17 cellular contexts compared by ENCODE assay signal in the genomic region with DNA sequence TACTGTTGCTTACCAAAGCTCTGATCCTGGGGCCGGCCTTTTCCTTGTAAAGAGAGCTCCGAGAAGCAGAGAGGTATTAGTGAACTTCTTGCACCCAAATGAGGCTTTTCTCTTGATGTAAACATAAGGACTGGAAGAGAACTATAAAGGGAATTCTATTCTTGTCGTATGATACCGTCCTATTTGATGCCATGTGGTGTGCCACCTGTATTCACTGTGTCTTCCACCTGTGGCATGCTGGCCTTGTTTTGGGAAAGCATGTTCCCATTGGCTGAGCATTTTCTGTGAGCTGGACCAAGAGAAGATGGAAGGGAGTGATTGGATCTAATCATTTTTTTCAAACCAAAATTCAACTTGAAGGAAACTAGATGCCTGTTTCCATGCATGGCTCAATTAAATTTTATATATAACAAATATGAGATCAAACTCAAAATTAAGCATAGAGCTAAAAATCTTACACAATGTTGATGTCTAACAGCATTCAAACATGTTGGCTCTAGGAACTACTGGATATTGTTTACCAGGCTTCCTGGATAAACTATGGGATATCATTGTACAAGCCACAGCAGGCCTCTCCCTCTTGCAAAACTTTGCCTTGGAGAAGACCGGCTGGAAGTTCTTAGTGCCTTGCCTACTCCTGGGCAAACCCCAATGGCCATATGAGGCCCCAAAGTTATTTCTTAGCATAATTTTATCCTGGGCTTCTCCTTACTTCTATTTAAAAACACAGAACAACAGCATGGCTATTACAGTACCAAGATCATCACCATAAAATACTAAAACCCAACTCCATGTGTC.
A peak's percentile ranks its signal among the peaks of the same experiment; 100 is the strongest.
DNase-seq lines count a peak whose midpoint lies in the region; ATAC-seq, FAIRE-seq and TF ChIP-seq lines count a peak whose summit lies in the region.
"Had no signal": no experiment of that assay in that cellular context is flagged by ENCODE, and none has a peak within 500 bp of the region (broad histone marks: within the 10 kb centered on the region; RNA-seq: fewer than 3 reads in every experiment).

No MANE protein-coding gene starts in this region.

- H4K20me1 ChIP-seq in HepG2 (ENCODE audit: insufficient read depth, low read length) (no peaks in the 10 kb centered on the region), smooth muscle cell (ENCODE audit: low read depth) (no peaks in the 10 kb centered on the region)
- H4K20me1 ChIP-seq: BLaER1 treated with 17β-estradiol and CSF1 and Interleukin-3, amounts not matched to agents 10 nM and 100 nM had no signal

- H3K4me2 ChIP-seq in HepG2 (ENCODE audit: low read depth, low read length) (no peak overlapping the region), smooth muscle cell (peak overlapping the region; percentile 58)
- H3K4me2 ChIP-seq: BLaER1 treated with 17β-estradiol and CSF1 and Interleukin-3, amounts not matched to agents 10 nM and 100 nM had no signal

- H3K4me1 ChIP-seq in right lobe of liver (peaks cover 0 to 24% (median 13%) of the 10 kb centered on the region in 4 donors), HepG2 (ENCODE audit: insufficient read depth, low read length) (peaks cover 12% of the 10 kb centered on the region), smooth muscle cell (ENCODE audit: low read depth) (peaks cover 4% of the 10 kb centered on the region), vagina (no peaks in the 10 kb centered on the region)

- intact Hi-C loops in right lobe of liver (cut with DNase I) (no loop called here), HepG2 (cut with micrococcal nuclease; ENCODE audit: unreplicated experiment) (no loop called here), vagina (cut with DNase I) (no loop called here)

- CTCF ChIA-PET in HepG2 (lab: Yijun Ruan, JAX; ENCODE audit: low intra/inter-chr PET ratio, low total read pairs) (no interaction called here), RWPE1 (lab: Yijun Ruan, JAX) (interaction anchor here (0.6 to 1.0 kb wide), 4 partner anchors 11 to 1408 kb away, joined by 3 to 6 read pairs (median 4); no protein-coding TSS in a partner anchor)

- no peaks in the 10 kb centered on the region for H3K27me3 Mint-ChIP-seq in activated naive CD8-positive, alpha-beta T cell treated with anti-CD3 and anti-CD28 coated beads, Interleukin-2, amount 50 U/mL, for 24 hours

- no peak overlapping the region for H3K27ac Mint-ChIP-seq in activated naive CD8-positive, alpha-beta T cell treated with anti-CD3 and anti-CD28 coated beads, Interleukin-2, amount 50 U/mL, for 24 hours
- H3K27ac Mint-ChIP-seq: CD4-positive, CD25-positive, alpha-beta regulatory T cell had no signal

- no peak for FAIRE-seq in HepG2 (lab: Jason Lieb, UNC)
- FAIRE-seq: GM12892 had no signal

- TF ChIP-seq CTCF in right lobe of liver (IDR thresholded peaks at IDR 0.05) (no peak), HepG2 (CRISPR knock-in tag; IDR thresholded peaks at IDR 0.05) (no peak), RWPE1 (conservative IDR thresholded peaks at IDR 0.05; ENCODE audit: low read depth) (no peak), epithelial cell of esophagus (IDR thresholded peaks at IDR 0.05; ENCODE audit: insufficient read depth, low read depth, low read length, missing control alignments) (no peak), smooth muscle cell (IDR thresholded peaks at IDR 0.05; ENCODE audit: borderline replicate concordance, insufficient read depth, poor library complexity, severe bottlenecking) (no peak), vagina (IDR thresholded peaks at IDR 0.05) (no peak)

- POLR2A ChIA-PET in HepG2 (lab: Yijun Ruan, JAX) (no interaction called here), RWPE1 (lab: Yijun Ruan, JAX; ENCODE audit: low non-redundant PET) (no interaction called here)

- H3K27ac ChIP-seq in right lobe of liver = peak overlapping the region; percentile 12 to 72 (median 49)
- no peak overlapping the region for H3K27ac ChIP-seq in HepG2 (ENCODE audit: extremely low read length, insufficient read depth, low read length)
- H3K27ac ChIP-seq in RWPE1 = no peak overlapping the region
- H3K27ac ChIP-seq in smooth muscle cell (ENCODE audit: low read depth) = no peak overlapping the region
- H3K27ac ChIP-seq in vagina = no peak overlapping the region
- H3K27ac ChIP-seq: BLaER1 treated with 17β-estradiol and CSF1 and Interleukin-3, amounts not matched to agents 10 nM and 100 nM; HL-60 had no signal

- H3K4me3 Mint-ChIP-seq in activated naive CD8-positive, alpha-beta T cell treated with anti-CD3 and anti-CD28 coated beads, Interleukin-2, amount 50 U/mL, for 24 hours = no peak overlapping the region
- H3K4me3 Mint-ChIP-seq: CD4-positive, CD25-positive, alpha-beta regulatory T cell had no signal

- TF ChIP-seq POLR2A in right lobe of liver (IDR thresholded peaks at IDR 0.05) = no peak
- TF ChIP-seq POLR2A in HepG2 (IDR thresholded peaks at IDR 0.05; ENCODE audit: insufficient read depth in 1 of 2, low read depth in 2 of 2, low read length in 2 of 2) = no peak
- no peak for TF ChIP-seq POLR2A in vagina (IDR thresholded peaks at IDR 0.05)

- H3K4me3 ChIP-seq in right lobe of liver (no peak overlapping the region), HepG2 (replicated peaks in 1 of 3; ENCODE audit: insufficient read depth in 1 of 3, low read depth in 2 of 3, low read length in 3 of 3) (no peak overlapping the region), epithelial cell of esophagus (ENCODE audit: low read length) (no peak overlapping the region), smooth muscle cell (no peak overlapping the region), vagina (no peak overlapping the region)
- H3K4me3 ChIP-seq: BLaER1 treated with 17β-estradiol and CSF1 and Interleukin-3, amounts not matched to agents 10 nM and 100 nM had no signal

- no peaks in the 10 kb centered on the region for H3K36me3 Mint-ChIP-seq in activated naive CD8-positive, alpha-beta T cell treated with anti-CD3 and anti-CD28 coated beads, Interleukin-2, amount 50 U/mL, for 24 hours (ENCODE audit: low read depth)
- H3K36me3 Mint-ChIP-seq: CD4-positive, CD25-positive, alpha-beta regulatory T cell had no signal

- no TSS peak for BruUV-seq in HepG2 (replicated peaks; lab: Mats Ljungman, UMichigan)

- no peak for TF ChIP-seq RAD21 in HepG2 (CRISPR knock-in tag; IDR thresholded peaks at IDR 0.05)

- no peaks in the 10 kb centered on the region for H3K9me3 Mint-ChIP-seq in activated naive CD8-positive, alpha-beta T cell treated with anti-CD3 and anti-CD28 coated beads, Interleukin-2, amount 50 U/mL, for 24 hours
- H3K9me3 Mint-ChIP-seq: CD4-positive, CD25-positive, alpha-beta regulatory T cell had no signal

- WGBS in right lobe of liver (ENCODE audit: insufficient coverage, low coverage, low lambda C conversion rate, missing lambda C conversion rate) = 83% methylated on average over 5 of the region's 5 CpGs
- WGBS in HepG2 (ENCODE audit: low lambda C conversion rate) = 52% methylated on average over 5 of the region's 5 CpGs
- WGBS in smooth muscle cell (ENCODE audit: low lambda C conversion rate) = 73% methylated on average over 5 of the region's 5 CpGs

- H3K79me2 ChIP-seq in HepG2 (ENCODE audit: insufficient read depth, low read length) = no peaks in the 10 kb centered on the region
- no peaks in the 10 kb centered on the region for H3K79me2 ChIP-seq in smooth muscle cell (ENCODE audit: low read depth)

- no peaks in the 10 kb centered on the region for H3K36me3 ChIP-seq in right lobe of liver
- no peaks in the 10 kb centered on the region for H3K36me3 ChIP-seq in HepG2 (replicated peaks in 1 of 2; ENCODE audit: control insufficient read depth in 1 of 2, insufficient read depth in 2 of 2, low read length in 2 of 2)
- H3K36me3 ChIP-seq in smooth muscle cell (ENCODE audit: low read depth) = no peaks in the 10 kb centered on the region
- H3K36me3 ChIP-seq in vagina = no peaks in the 10 kb centered on the region
- H3K36me3 ChIP-seq: BLaER1 treated with 17β-estradiol and CSF1 and Interleukin-3, amounts not matched to agents 10 nM and 100 nM had no signal

- H2AFZ ChIP-seq in HepG2 (ENCODE audit: low read length) (no peak overlapping the region), smooth muscle cell (ENCODE audit: low read depth) (no peak overlapping the region)

- TF ChIP-seq EP300 in HepG2 (IDR thresholded peaks at IDR 0.05; ENCODE audit: low read depth in 2 of 2, low read length in 2 of 2) (no peak), HepG2 (CRISPR knock-in tag; IDR thresholded peaks at IDR 0.05; ENCODE audit: borderline replicate concordance) (no peak)

- in situ Hi-C loops in HepG2 (cut with HindIII; ENCODE audit: extremely low pct_ligation_motif_present, low pct_unique_long_range_greater_than_20kb) = loop anchor here (10.0 kb wide), 1 partner anchor 325 kb away; no protein-coding TSS in a partner anchor

- peaks cover 7% of the 10 kb centered on the region for H3F3A ChIP-seq in smooth muscle cell (ENCODE audit: low read depth)

- peak; percentile 41 to 58 (median 48) for ATAC-seq in right lobe of liver
- no peak for ATAC-seq in HepG2
- ATAC-seq in activated naive CD8-positive, alpha-beta T cell treated with anti-CD3 and anti-CD28 coated beads, Interleukin-2, amount 50 U/mL, for 24 hours = no peak

- H3K9ac ChIP-seq in HepG2 (ENCODE audit: insufficient read depth, low read depth, low read length) = no peak overlapping the region
- H3K9ac ChIP-seq in smooth muscle cell (ENCODE audit: low read depth) = no peak overlapping the region
- H3K9ac ChIP-seq: BLaER1 treated with 17β-estradiol and CSF1 and Interleukin-3, amounts not matched to agents 10 nM and 100 nM had no signal

- H3K27me3 ChIP-seq in right lobe of liver (no peaks in the 10 kb centered on the region), HepG2 (ENCODE audit: control insufficient read depth in 1 of 2, insufficient read depth in 2 of 2, low read length in 2 of 2) (no peaks in the 10 kb centered on the region; a peak in 1 of 5 replicates), smooth muscle cell (ENCODE audit: low read depth) (no peaks in the 10 kb centered on the region), vagina (no peaks in the 10 kb centered on the region)
- H3K27me3 ChIP-seq: BLaER1 treated with 17β-estradiol and CSF1 and Interleukin-3, amounts not matched to agents 10 nM and 100 nM had no signal

- H3K9me3 ChIP-seq in right lobe of liver (no peaks in the 10 kb centered on the region), HepG2 (ENCODE audit: low read length) (no peaks in the 10 kb centered on the region), smooth muscle cell (replicated peaks; ENCODE audit: low read depth) (no peaks in the 10 kb centered on the region), vagina (no peaks in the 10 kb centered on the region)
- H3K9me3 ChIP-seq: BLaER1 treated with 17β-estradiol and CSF1 and Interleukin-3, amounts not matched to agents 10 nM and 100 nM had no signal

- DNase-seq in right lobe of liver = no peak
- DNase-seq in HepG2 (ENCODE audit: low spot score) = no peak
- DNase-seq in RWPE1 (ENCODE audit: low spot score) = peak; percentile 20
- peak; percentile 85 for DNase-seq in epithelial cell of esophagus (ENCODE audit: low read depth)
- DNase-seq in smooth muscle cell (lab: John Stamatoyannopoulos, UW; ENCODE audit: unreplicated experiment) = no peak
- no peak for DNase-seq in vagina (ENCODE audit: extremely low spot score in 2 of 2)
- no peak for DNase-seq in activated naive CD8-positive, alpha-beta T cell treated with anti-CD3 and anti-CD28 coated beads, Interleukin-2, amount 50 U/mL, for 24 hours
- DNase-seq in NCI-H2196 treated with DMSO at 0.1 percent for 48 hours (lab: John Stamatoyannopoulos, UW; ENCODE audit: unreplicated experiment) = no peak
- DNase-seq: ACHN; CD4-positive, CD25-positive, alpha-beta regulatory T cell; DND-41; GDM1; HCEC 1CT; IMR-90 had no signal

- H3K4me1 Mint-ChIP-seq in activated naive CD8-positive, alpha-beta T cell treated with anti-CD3 and anti-CD28 coated beads, Interleukin-2, amount 50 U/mL, for 24 hours = no peaks in the 10 kb centered on the region
- H3K4me1 Mint-ChIP-seq: CD4-positive, CD25-positive, alpha-beta regulatory T cell had no signal

Comparison
In these comparisons a context has a peak if more than half of its experiments do, and no peak if none do; other contexts are left out.
1. ATAC-seq: peak in right lobe of liver (4 of 4); none in HepG2 (single experiment) and activated naive CD8-positive, alpha-beta T cell treated with anti-CD3 and anti-CD28 coated beads, Interleukin-2, amount 50 U/mL, for 24 hours (single experiment).
2. H3K27ac ChIP-seq: peak in right lobe of liver (3 of 3); none in HepG2 (single experiment), RWPE1 (single experiment), smooth muscle cell (single experiment) and vagina (single experiment).
3. DNase-seq: peak in RWPE1 (single experiment) and epithelial cell of esophagus (single experiment); none in right lobe of liver (0 of 3), HepG2 (single experiment), smooth muscle cell (single experiment), vagina (0 of 2), activated naive CD8-positive, alpha-beta T cell treated with anti-CD3 and anti-CD28 coated beads, Interleukin-2, amount 50 U/mL, for 24 hours (single experiment) and NCI-H2196 treated with DMSO at 0.1 percent for 48 hours (single experiment).